27 cellular contexts compared by ENCODE assay signal in the genomic region with DNA sequence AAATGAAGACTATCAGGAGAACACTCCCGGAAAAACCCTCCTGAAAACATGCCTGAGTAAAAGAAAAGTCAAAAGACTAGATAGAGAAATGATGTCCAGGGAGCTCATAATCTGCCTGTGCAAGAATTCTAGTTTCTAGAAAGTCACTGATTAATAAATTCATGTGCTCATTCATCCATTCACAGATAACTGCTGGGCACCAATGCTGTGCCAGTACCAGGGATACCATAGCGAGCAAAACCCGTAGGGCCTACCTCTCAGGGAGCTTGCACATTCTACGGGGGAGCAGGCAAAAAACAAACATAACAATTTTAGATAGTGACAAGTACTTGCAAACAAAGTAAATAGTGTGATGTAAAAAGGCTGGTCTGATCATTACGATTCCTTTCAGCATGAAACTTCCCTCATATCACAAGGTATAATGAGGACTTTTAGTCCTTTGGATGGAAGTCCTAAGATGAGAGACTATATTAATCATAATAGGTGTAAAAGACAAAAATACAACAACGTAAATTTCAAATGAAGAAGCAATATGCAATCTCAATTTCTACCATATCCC.
"Had no signal": no experiment of that assay in that cellular context is flagged by ENCODE, and none has a peak within 500 bp of the region (broad histone marks: within the 10 kb centered on the region; RNA-seq: fewer than 3 reads in every experiment).

No MANE protein-coding gene starts in this region.

- H3K4me1 ChIP-seq: adrenal gland, ascending aorta, esophagus squamous epithelium, gastrocnemius medialis, psoas muscle, tibial artery had no signal

- H3K27ac ChIP-seq: adrenal gland, ascending aorta, esophagus squamous epithelium, gastrocnemius medialis, heart left ventricle, ovary, psoas muscle, skin epidermis, tibial artery had no signal

- DNase-seq: activated CD4-positive, alpha-beta T cell treated with anti-CD3 and anti-CD28 coated beads for 36 hours; activated CD4-positive, alpha-beta T cell treated with anti-CD3 and anti-CD28 coated beads, Interleukin-2, amount 50 U/mL, for 4 hours; activated CD8-positive, alpha-beta memory T cell treated with anti-CD3 and anti-CD28 coated beads for 24 hours; activated CD8-positive, alpha-beta memory T cell treated with anti-CD3 and anti-CD28 coated beads, Interleukin-2, amount 50 U/mL, for 4 hours; activated T-cell treated with anti-CD3 and anti-CD28 coated beads, Interleukin-2, amount 50 U/mL, for 24 hours; adrenal gland; cerebellar nuclear complex; cortex of kidney; endodermal cell; esophagus squamous epithelium; gastrocnemius medialis; heart left ventricle; islet precursor cell; midbrain; natural killer cell; ovary; psoas muscle; right cardiac atrium; stimulated activated CD4-positive, alpha-beta T cell treated with anti-CD3 and anti-CD28 coated beads, Interleukin-1b, Interleukin-23, amount 100 ng/mL, for 48 hours; stimulated activated naive CD8-positive, alpha-beta T cell treated with anti-CD3 and anti-CD28 coated beads, Interleukin-15, amount 100 ng/mL, for 72 hours; T-helper 1 cell; tibial artery had no signal

- H3K4me3 ChIP-seq: adrenal gland, ascending aorta, esophagus squamous epithelium, gastrocnemius medialis, heart left ventricle, ovary, psoas muscle, skin epidermis, tibial artery had no signal

- H3K9me3 ChIP-seq: adrenal gland, esophagus squamous epithelium, gastrocnemius medialis, ovary, psoas muscle, tibial artery had no signal

- H3K27me3 ChIP-seq: adrenal gland, ascending aorta, esophagus squamous epithelium, gastrocnemius medialis, heart left ventricle, ovary, tibial artery had no signal

- H3K36me3 ChIP-seq: adrenal gland, ascending aorta, esophagus squamous epithelium, gastrocnemius medialis, heart left ventricle, ovary, tibial artery had no signal

- ATAC-seq: activated CD4-positive, alpha-beta T cell treated with anti-CD3 and anti-CD28 coated beads for 36 hours; activated naive CD4-positive, alpha-beta T cell treated with anti-CD3 and anti-CD28 coated beads, Interleukin-2, amount 50 U/mL, for 72 hours; activated T-helper 17 cell treated with anti-CD3 and anti-CD28 coated beads, Interleukin-2, amount 50 U/mL, for 72 hours; gastrocnemius medialis; heart left ventricle; natural killer cell; psoas muscle; right cardiac atrium; stimulated activated naive CD8-positive, alpha-beta T cell treated with anti-CD3 and anti-CD28 coated beads, Interleukin-15, amount 100 ng/mL, for 72 hours; WTC11 had no signal
